In the genomic region with DNA sequence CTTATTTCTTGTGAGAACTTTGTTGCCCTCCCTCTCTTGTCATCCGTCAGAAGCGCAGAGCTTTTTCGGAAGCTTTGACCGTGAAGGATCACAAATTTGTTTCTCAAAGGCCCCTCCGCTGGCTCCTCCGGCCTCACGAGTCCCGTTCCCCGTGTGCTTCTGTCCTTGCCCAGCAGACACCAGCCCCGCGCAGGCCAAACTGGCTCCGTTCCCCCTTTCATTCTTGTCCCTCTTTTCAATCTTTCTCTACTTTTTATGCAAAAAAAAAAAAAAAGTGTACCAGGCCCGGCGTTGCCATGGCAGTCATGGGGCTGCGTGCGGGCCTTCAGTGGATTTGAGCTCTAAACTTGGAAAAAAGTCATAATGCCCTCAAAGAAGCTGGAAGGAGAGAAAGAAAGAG, we compare ENCODE assay signal across 11 cellular contexts.
DNase-seq lines count a peak whose midpoint lies in the region; ATAC-seq, FAIRE-seq and TF ChIP-seq lines count a peak whose summit lies in the region.
"Had no signal": no experiment of that assay in that cellular context is flagged by ENCODE, and none has a peak within 500 bp of the region (broad histone marks: within the 10 kb centered on the region; RNA-seq: fewer than 3 reads in every experiment).

No MANE protein-coding gene starts in this region.

- no peak for TF ChIP-seq POLR2A in esophagus squamous epithelium (IDR thresholded peaks at IDR 0.05)

- H3K36me3 ChIP-seq in adipocyte (ENCODE audit: control insufficient read depth, insufficient read depth, low read length, severe bottlenecking) (no peaks in the 10 kb centered on the region), esophagus squamous epithelium (no peaks in the 10 kb centered on the region), muscle layer of duodenum (ENCODE audit: control insufficient read depth in 1 of 2, insufficient read depth in 2 of 2, low read length in 2 of 2) (no peaks in the 10 kb centered on the region), smooth muscle cell (ENCODE audit: low read depth) (no peaks in the 10 kb centered on the region)

- no peaks in the 10 kb centered on the region for H3K27me3 Mint-ChIP-seq in T-helper 17 cell
- H3K27me3 Mint-ChIP-seq: activated CD4-positive, alpha-beta T cell treated with anti-CD3 and anti-CD28 coated beads, Interleukin-2, amount 10 ng/mL, durations not matched to agents 7 days and 5 days had no signal

- H3K27me3 ChIP-seq in adipocyte (replicated peaks; ENCODE audit: control insufficient read depth, insufficient read depth, low read length) (no peaks in the 10 kb centered on the region), esophagus squamous epithelium (no peaks in the 10 kb centered on the region), muscle layer of duodenum (ENCODE audit: low read depth, low read length) (no peaks in the 10 kb centered on the region), smooth muscle cell (ENCODE audit: low read depth) (no peaks in the 10 kb centered on the region)

- intact Hi-C loops in esophagus squamous epithelium (cut with DNase I) = no loop called here

- H3K9me3 ChIP-seq in adipocyte (ENCODE audit: control insufficient read depth, low read length) = no peaks in the 10 kb centered on the region
- no peaks in the 10 kb centered on the region for H3K9me3 ChIP-seq in esophagus squamous epithelium
- no peaks in the 10 kb centered on the region for H3K9me3 ChIP-seq in muscle layer of duodenum (ENCODE audit: control insufficient read depth in 1 of 2, low read length in 2 of 2)
- no peaks in the 10 kb centered on the region for H3K9me3 ChIP-seq in smooth muscle cell (replicated peaks; ENCODE audit: low read depth)
- H3K9me3 ChIP-seq in T-helper 17 cell (ENCODE audit: control insufficient read depth, low read length, poor library complexity, severe bottlenecking) = no peaks in the 10 kb centered on the region

- no peak for FAIRE-seq in urothelium cell line (lab: Jason Lieb, UNC)

- H3F3A ChIP-seq in smooth muscle cell (ENCODE audit: low read depth) = no peaks in the 10 kb centered on the region

- no peaks in the 10 kb centered on the region for H4K20me1 ChIP-seq in smooth muscle cell (ENCODE audit: low read depth)

- no peak overlapping the region for H3K4me3 Mint-ChIP-seq in T-helper 17 cell
- H3K4me3 Mint-ChIP-seq: activated CD4-positive, alpha-beta T cell treated with anti-CD3 and anti-CD28 coated beads, Interleukin-2, amount 10 ng/mL, durations not matched to agents 7 days and 5 days had no signal

- peak overlapping the region in 3 of 4 donors; percentile 3 to 55 (median 50) for H3K27ac ChIP-seq in esophagus squamous epithelium
- peak overlapping the region; percentile 66 for H3K27ac ChIP-seq in muscle layer of duodenum (ENCODE audit: low read length)
- H3K27ac ChIP-seq in smooth muscle cell (ENCODE audit: low read depth) = peak overlapping the region; percentile 92

- no peaks in the 10 kb centered on the region for H3K79me2 ChIP-seq in smooth muscle cell (ENCODE audit: low read depth)

- H3K4me3 ChIP-seq in adipocyte (ENCODE audit: low read length) (peak overlapping the region; percentile 33), esophagus squamous epithelium (no peak overlapping the region), muscle layer of duodenum (ENCODE audit: low read depth in 1 of 2, low read length in 2 of 2) (no peak overlapping the region), smooth muscle cell (no peak overlapping the region)

- H3K27ac Mint-ChIP-seq in T-helper 17 cell = no peak overlapping the region
- H3K27ac Mint-ChIP-seq: activated CD4-positive, alpha-beta T cell treated with anti-CD3 and anti-CD28 coated beads, Interleukin-2, amount 10 ng/mL, durations not matched to agents 7 days and 5 days had no signal

- H3K36me3 Mint-ChIP-seq in T-helper 17 cell (ENCODE audit: low read depth) = no peaks in the 10 kb centered on the region

- H2AFZ ChIP-seq in smooth muscle cell (ENCODE audit: low read depth) = peak overlapping the region; percentile 86

- H3K9ac ChIP-seq in adipocyte (ENCODE audit: low read length) = peak overlapping the region; percentile 80
- peak overlapping the region; percentile 72 for H3K9ac ChIP-seq in smooth muscle cell (ENCODE audit: low read depth)

- no peaks in the 10 kb centered on the region for H3K4me1 Mint-ChIP-seq in T-helper 17 cell
- H3K4me1 Mint-ChIP-seq: activated CD4-positive, alpha-beta T cell treated with anti-CD3 and anti-CD28 coated beads, Interleukin-2, amount 10 ng/mL, durations not matched to agents 7 days and 5 days had no signal

- no peak for ATAC-seq in T-helper 17 cell
- ATAC-seq: Panc1 had no signal

- H3K4me1 ChIP-seq in adipocyte (ENCODE audit: control insufficient read depth, insufficient read depth, low read length) (peaks cover 15% of the 10 kb centered on the region), esophagus squamous epithelium (no peaks in the 10 kb centered on the region), muscle layer of duodenum (ENCODE audit: control insufficient read depth in 1 of 2, insufficient read depth in 2 of 2, low read length in 2 of 2) (no peaks in the 10 kb centered on the region), smooth muscle cell (ENCODE audit: low read depth) (peaks cover 10% of the 10 kb centered on the region)

- 83 to 85% methylated on average over 12 to 16 of the region's 16 CpGs for WGBS in esophagus squamous epithelium, 2 donors
- 94% methylated on average over 16 of the region's 16 CpGs for WGBS in smooth muscle cell (ENCODE audit: low lambda C conversion rate)

- H3K4me2 ChIP-seq in smooth muscle cell = peak overlapping the region; percentile 46

- TF ChIP-seq CTCF in esophagus squamous epithelium (IDR thresholded peaks at IDR 0.05) (no peak), smooth muscle cell (IDR thresholded peaks at IDR 0.05; ENCODE audit: borderline replicate concordance, insufficient read depth, poor library complexity, severe bottlenecking) (no peak)

- DNase-seq in adipocyte (ENCODE audit: low read depth) (no peak), esophagus squamous epithelium (lab: John Stamatoyannopoulos, UW) (no peak), smooth muscle cell (lab: John Stamatoyannopoulos, UW; ENCODE audit: unreplicated experiment) (no peak), T-helper 17 cell (no peak), SIG-M5 treated with dmso at 0.1 percent for 504 hours (lab: John Stamatoyannopoulos, UW; ENCODE audit: unreplicated experiment) (no peak), urothelium cell line (ENCODE audit: low spot score) (no peak)
- DNase-seq in activated CD4-positive, CD25-positive, alpha-beta regulatory T cell (lab: John Stamatoyannopoulos, UW) = no peak
- DNase-seq: activated CD4-positive, alpha-beta T cell treated with anti-CD3 and anti-CD28 coated beads, Interleukin-2, amount 10 ng/mL, durations not matched to agents 7 days and 5 days; NCI-H1105 treated with DMSO at 0.1 percent for 48 hours had no signal
